Comparison of ENCODE assay signal across 13 cellular contexts in the genomic region with DNA sequence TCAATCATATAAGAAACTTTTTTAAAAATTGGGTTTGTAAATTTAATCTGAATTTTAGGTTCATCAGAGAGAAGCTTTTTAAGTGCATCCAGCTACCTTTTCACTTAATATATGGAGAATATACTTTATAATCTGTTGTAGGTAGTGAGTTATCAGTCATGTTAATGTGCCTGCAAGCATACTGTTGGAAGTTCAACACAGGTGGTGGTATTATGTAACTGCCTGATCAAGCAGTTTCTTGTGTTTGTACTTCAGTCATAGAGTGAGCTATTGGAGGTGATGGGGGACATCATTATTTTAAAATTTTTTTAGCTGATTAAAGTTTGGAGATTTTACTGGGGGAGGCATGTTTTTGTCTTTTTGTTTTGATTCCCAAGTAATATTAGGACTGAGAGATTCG. TPM values are rescaled to one million over a fixed set of nuclear protein-coding genes. Genes with fewer than 3 reads are reported as not detected.
DNase-seq lines count a peak whose midpoint lies in the region; ATAC-seq and TF ChIP-seq lines count a peak whose summit lies in the region.
"Had no signal": no experiment of that assay in that cellular context is flagged by ENCODE, and none has a peak within 500 bp of the region (broad histone marks: within the 10 kb centered on the region; RNA-seq: fewer than 3 reads in every experiment).

No MANE protein-coding gene starts in this region.

- TF ChIP-seq EP300 in suprapubic skin (IDR thresholded peaks at IDR 0.05): no peak

- no peaks in the 10 kb centered on the region for H3K27me3 ChIP-seq in iPS-15b (ENCODE audit: control insufficient read depth, insufficient read depth, low read length)
- no peaks in the 10 kb centered on the region for H3K27me3 ChIP-seq in suprapubic skin

- H3K9me3 ChIP-seq in iPS-15b (ENCODE audit: control insufficient read depth, insufficient read depth, low read length) (no peaks in the 10 kb centered on the region), suprapubic skin (no peaks in the 10 kb centered on the region)

- peak overlapping the region; percentile 96 for H3K27ac ChIP-seq in VCaP
- H3K27ac ChIP-seq in suprapubic skin: no peak overlapping the region

- peak overlapping the region; percentile 81 for H3K27ac Mint-ChIP-seq in activated naive CD4-positive, alpha-beta T cell treated with anti-CD3 and anti-CD28 coated beads, Interleukin-2, amount 50 U/mL, for 24 hours

- H3K4me1 ChIP-seq in iPS-15b (ENCODE audit: control insufficient read depth, insufficient read depth, low read length) (peaks cover 21% of the 10 kb centered on the region), suprapubic skin (peaks cover 65% of the 10 kb centered on the region)

- H3K4me1 Mint-ChIP-seq in activated naive CD4-positive, alpha-beta T cell treated with anti-CD3 and anti-CD28 coated beads, Interleukin-2, amount 50 U/mL, for 24 hours: peaks cover 89% of the 10 kb centered on the region

- peak overlapping the region; percentile 32 for H3K9ac ChIP-seq in iPS-15b (ENCODE audit: low read depth, low read length)

- no peaks in the 10 kb centered on the region for H3K9me3 Mint-ChIP-seq in activated naive CD4-positive, alpha-beta T cell treated with anti-CD3 and anti-CD28 coated beads, Interleukin-2, amount 50 U/mL, for 24 hours

- WGBS in suprapubic skin: 65% methylated on average over 1 of the region's 1 CpG

- no peak for TF ChIP-seq CTCF in VCaP (conservative IDR thresholded peaks at IDR 0.05)
- TF ChIP-seq CTCF in suprapubic skin (IDR thresholded peaks at IDR 0.05): no peak
- TF ChIP-seq CTCF in omental fat pad (IDR thresholded peaks at IDR 0.05): no peak

- no peak for DNase-seq in activated naive CD4-positive, alpha-beta T cell treated with anti-CD3 and anti-CD28 coated beads, Interleukin-2, amount 50 U/mL, for 16 hours
- DNase-seq in suprapubic skin (ENCODE audit: low spot score in 2 of 2) (no peak), omental fat pad (ENCODE audit: low spot score) (no peak), hippocampal formation (lab: John Stamatoyannopoulos, UW) (no peak)
- DNase-seq: activated effector memory CD4-positive, alpha-beta T cell treated with anti-CD3 and anti-CD28 coated beads, Interleukin-2, amount 50 U/mL, for 16 hours; AML-193; left ventricle myocardium superior; NCI-H510A treated with DMSO at 0.1 percent for 48 hours; stimulated activated naive CD4-positive, alpha-beta T cell treated with Interleukin-2 at 50 U/mL for 16 hours had no signal

- no peak for ATAC-seq in omental fat pad (ENCODE audit: low FRiP score)
- ATAC-seq in GM21526 (IDR thresholded peaks at IDR 0.05; ENCODE audit: low FRiP score, unreplicated experiment): no peak
- ATAC-seq: left ventricle myocardium superior had no signal

- H3K27me3 Mint-ChIP-seq in activated naive CD4-positive, alpha-beta T cell treated with anti-CD3 and anti-CD28 coated beads, Interleukin-2, amount 50 U/mL, for 24 hours: no peaks in the 10 kb centered on the region

- H3K36me3 ChIP-seq in iPS-15b (ENCODE audit: control insufficient read depth, insufficient read depth, low read length): no peaks in the 10 kb centered on the region
- H3K36me3 ChIP-seq in suprapubic skin: no peaks in the 10 kb centered on the region

- no peak overlapping the region for H3K4me3 ChIP-seq in iPS-15b (ENCODE audit: low read depth, low read length)
- peak overlapping the region; percentile 67 for H3K4me3 ChIP-seq in suprapubic skin

- TF ChIP-seq POLR2A in suprapubic skin (IDR thresholded peaks at IDR 0.05): no peak

- H3K36me3 Mint-ChIP-seq in activated naive CD4-positive, alpha-beta T cell treated with anti-CD3 and anti-CD28 coated beads, Interleukin-2, amount 50 U/mL, for 24 hours: peaks cover 15% of the 10 kb centered on the region

- peak overlapping the region; percentile 93 for H3K4me3 Mint-ChIP-seq in activated naive CD4-positive, alpha-beta T cell treated with anti-CD3 and anti-CD28 coated beads, Interleukin-2, amount 50 U/mL, for 24 hours

RNA-seq across cellular contexts. Expression of a gene that starts 2.5 kb away (rescaled TPM):
- total RNA-seq in suprapubic skin (10 to 100 TPM; 33.8 to 69.4 (median 47.0) TPM), omental fat pad (10 to 100 TPM; 37.6 to 52.8 (median 43.8) TPM)
